ENCODE assay signal across 17 cellular contexts in the genomic region with DNA sequence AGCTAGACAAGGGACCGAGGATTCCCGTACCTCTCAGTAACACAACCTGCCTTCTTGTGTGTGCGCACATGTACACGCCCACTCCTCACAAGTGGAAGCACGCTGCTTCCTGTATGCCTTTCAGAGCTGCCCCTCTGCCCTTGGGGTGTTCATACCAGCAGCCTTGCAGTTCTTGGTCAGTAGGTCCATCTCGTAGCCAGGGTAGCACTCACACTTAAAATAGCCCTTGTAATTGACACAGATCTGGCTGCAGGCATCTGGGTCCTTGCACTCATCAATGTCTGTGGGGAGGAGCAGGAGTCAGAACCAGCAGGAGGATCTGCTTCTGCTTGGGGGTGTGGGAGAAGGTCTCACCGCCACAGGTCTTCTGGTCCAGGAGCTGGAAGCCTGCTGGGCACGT. TPM values are rescaled to one million over a fixed set of nuclear protein-coding genes. Genes with fewer than 3 reads are reported as not detected.
DNase-seq lines count a peak whose midpoint lies in the region; ATAC-seq and TF ChIP-seq lines count a peak whose summit lies in the region.
"Had no signal": no experiment of that assay in that cellular context is flagged by ENCODE, and none has a peak within 500 bp of the region (broad histone marks: within the 10 kb centered on the region; RNA-seq: fewer than 3 reads in every experiment).

No MANE protein-coding gene starts in this region.

- H3K27me3 Mint-ChIP-seq in activated naive CD4-positive, alpha-beta T cell treated with anti-CD3 and anti-CD28 coated beads, Interleukin-2, amount 50 U/mL, for 24 hours: no peaks in the 10 kb centered on the region
- no peaks in the 10 kb centered on the region for H3K27me3 Mint-ChIP-seq in endodermal cell (ENCODE audit: insufficient read depth)
- H3K27me3 Mint-ChIP-seq: CD4-positive, alpha-beta memory T cell; IgD-negative memory B cell had no signal

- TF ChIP-seq CTCF in IMR-90 (conservative IDR thresholded peaks at IDR 0.05; ENCODE audit: low read depth, low read length): no peak
- TF ChIP-seq CTCF in endodermal cell (conservative IDR thresholded peaks at IDR 0.05): no peak

- H3K4me1 Mint-ChIP-seq in activated naive CD4-positive, alpha-beta T cell treated with anti-CD3 and anti-CD28 coated beads, Interleukin-2, amount 50 U/mL, for 24 hours: no peaks in the 10 kb centered on the region
- H3K4me1 Mint-ChIP-seq in endodermal cell: no peaks in the 10 kb centered on the region
- H3K4me1 Mint-ChIP-seq: CD4-positive, alpha-beta memory T cell had no signal

- no peak overlapping the region for H2BK5ac ChIP-seq in IMR-90 (ENCODE audit: low read depth, low read length, poor library complexity, severe bottlenecking)

- no peak overlapping the region for H3K14ac ChIP-seq in IMR-90 (replicated peaks; ENCODE audit: low read depth, low read length)

- H2AFZ ChIP-seq in IMR-90 (replicated peaks; ENCODE audit: low read length, poor library complexity): no peak overlapping the region
- H2AFZ ChIP-seq: GM23248 had no signal

- no peak for TF ChIP-seq POLR2A in IMR-90 (IDR thresholded peaks at IDR 0.05; ENCODE audit: low read depth, low read length)

- in situ Hi-C loops in IMR-90 (cut with MboI; ENCODE audit: low sequenced_read_pairs): no loop called here

- no peak overlapping the region for H3K4me3 ChIP-seq in IMR-90 (ENCODE audit: insufficient read depth, low read depth, low read length)
- H3K4me3 ChIP-seq in endodermal cell (ENCODE audit: low read length): no peak overlapping the region
- H3K4me3 ChIP-seq: BLaER1, GM23248, HAP-1 had no signal

- POLR2A ChIA-PET in IMR-90 (lab: Charles Lee; ENCODE audit: unreplicated experiment): no interaction called here

- intact Hi-C loops in IMR-90 (cut with micrococcal nuclease) (no loop called here), posterior vena cava (cut with DNase I) (no loop called here)

- no peaks in the 10 kb centered on the region for H4K20me1 ChIP-seq in IMR-90 (ENCODE audit: insufficient read depth, low read length)

- H3K4ac ChIP-seq in IMR-90 (ENCODE audit: low read depth, low read length): no peak overlapping the region

- TF ChIP-seq RAD21 in IMR-90 (IDR thresholded peaks at IDR 0.05; ENCODE audit: low read length): no peak

- peak overlapping the region; percentile 50 for H2AK9ac ChIP-seq in IMR-90 (replicated peaks; ENCODE audit: low read depth, low read length, poor library complexity)

- H3K4me2 ChIP-seq in IMR-90 (ENCODE audit: low read depth, low read length): no peak overlapping the region
- H3K4me2 ChIP-seq: BLaER1 had no signal

- H3K79me1 ChIP-seq in IMR-90 (ENCODE audit: low read depth in 1 of 2, low read length in 2 of 2): no peaks in the 10 kb centered on the region

- ATAC-seq in IMR-90 (ENCODE audit: low read depth): no peak
- no peak for ATAC-seq in HG02588 (IDR thresholded peaks at IDR 0.05; ENCODE audit: unreplicated experiment)
- no peak for ATAC-seq in HG03280 (IDR thresholded peaks at IDR 0.05; ENCODE audit: unreplicated experiment)

- H4K5ac ChIP-seq in IMR-90 (ENCODE audit: low read depth, low read length): no peak overlapping the region

- no peak for DNase-seq in activated naive CD4-positive, alpha-beta T cell treated with Interleukin-2 at 50 U/mL for 16 hours
- DNase-seq in IMR-90 (no peak), endodermal cell (no peak), posterior vena cava (ENCODE audit: low spot score) (peak; percentile 14), DMS153 (lab: John Stamatoyannopoulos, UW) (no peak)
- DNase-seq: 8988T; CD4-positive, alpha-beta memory T cell; DMS79 treated with DMSO at 0.1 percent for 48 hours; GF-D8; GM23248 had no signal

- H2BK15ac ChIP-seq in IMR-90 (ENCODE audit: low read depth, low read length): no peak overlapping the region

- CTCF ChIA-PET in IMR-90 (lab: Yijun Ruan, JAX): interaction anchor here (0.5 kb wide), 1 partner anchor 805 kb away, joined by 4 read pairs; no protein-coding TSS in a partner anchor

- H2BK120ac ChIP-seq in IMR-90 (ENCODE audit: low read depth, low read length): no peak overlapping the region

- no peaks in the 10 kb centered on the region for H3K4me1 ChIP-seq in IMR-90 (ENCODE audit: control insufficient read depth, insufficient read depth, low read length)
- no peaks in the 10 kb centered on the region for H3K4me1 ChIP-seq in endodermal cell (ENCODE audit: control insufficient read depth, insufficient read depth, low read length)
- H3K4me1 ChIP-seq: BLaER1, HAP-1 had no signal

- H3K27me3 ChIP-seq in IMR-90 (ENCODE audit: control insufficient read depth, insufficient read depth, low read length): no peaks in the 10 kb centered on the region
- H3K27me3 ChIP-seq in endodermal cell (ENCODE audit: control insufficient read depth, insufficient read depth, low read length, poor library complexity, severe bottlenecking): no peaks in the 10 kb centered on the region
- H3K27me3 ChIP-seq: BLaER1 had no signal

- H3K36me3 ChIP-seq in IMR-90 (ENCODE audit: control insufficient read depth, insufficient read depth, low read length): peaks cover 4% of the 10 kb centered on the region; the same call in 1 of the 2 replicates
- peaks cover 31% of the 10 kb centered on the region for H3K36me3 ChIP-seq in endodermal cell (ENCODE audit: control insufficient read depth, insufficient read depth, low read length)

- H4K8ac ChIP-seq in IMR-90 (ENCODE audit: low read depth in 2 of 2, low read length in 2 of 2): no peak overlapping the region

- no peaks in the 10 kb centered on the region for H3K9me3 Mint-ChIP-seq in activated naive CD4-positive, alpha-beta T cell treated with anti-CD3 and anti-CD28 coated beads, Interleukin-2, amount 50 U/mL, for 24 hours
- H3K9me3 Mint-ChIP-seq in endodermal cell: no peaks in the 10 kb centered on the region
- H3K9me3 Mint-ChIP-seq: CD14-positive monocyte; CD4-positive, alpha-beta memory T cell; IgD-negative memory B cell had no signal

- H3K18ac ChIP-seq in IMR-90 (ENCODE audit: low read depth, low read length): no peak overlapping the region

- H2AK5ac ChIP-seq in IMR-90 (ENCODE audit: low read depth, low read length): no peak overlapping the region

- H3K9me1 ChIP-seq in IMR-90 (ENCODE audit: insufficient read depth, low read length): 0 out of 2 replicates have a peak, but pooled peaks cover under 1% of the 10 kb centered on the region

- H3K9ac ChIP-seq in IMR-90 (ENCODE audit: low read depth, low read length): no peak overlapping the region
- H3K9ac ChIP-seq in endodermal cell (ENCODE audit: extremely low read depth, low read length, poor library complexity, severe bottlenecking): no peak overlapping the region
- H3K9ac ChIP-seq: BLaER1, GM23248 had no signal

- H3K27ac ChIP-seq in IMR-90 (ENCODE audit: insufficient read depth, low read length) (no peak overlapping the region), endodermal cell (ENCODE audit: low read depth, low read length) (no peak overlapping the region)
- H3K27ac ChIP-seq: BLaER1, GM23248 had no signal

- no TSS peak for BruUV-seq in IMR-90 (replicated peaks; lab: Mats Ljungman, UMichigan)

- H3K9me3 ChIP-seq in IMR-90 (ENCODE audit: control insufficient read depth, insufficient read depth, low read length): no peaks in the 10 kb centered on the region
- H3K9me3 ChIP-seq in endodermal cell (ENCODE audit: control insufficient read depth, low read length): no peaks in the 10 kb centered on the region
- H3K9me3 ChIP-seq: BLaER1, HAP-1 had no signal

- no peak overlapping the region for H4K91ac ChIP-seq in IMR-90 (ENCODE audit: insufficient read depth, low read depth, low read length)

- H3K4me3 Mint-ChIP-seq in activated naive CD4-positive, alpha-beta T cell treated with anti-CD3 and anti-CD28 coated beads, Interleukin-2, amount 50 U/mL, for 24 hours: no peak overlapping the region
- H3K4me3 Mint-ChIP-seq in endodermal cell: no peak overlapping the region
- H3K4me3 Mint-ChIP-seq: CD14-positive monocyte; CD4-positive, alpha-beta memory T cell; IgD-negative memory B cell had no signal

- H3K23ac ChIP-seq in IMR-90 (ENCODE audit: low read depth, low read length): no peak overlapping the region

- 92% methylated on average over 5 of the region's 8 CpGs; no CpG with 5 or more reads in 1 of the 2 experiments for WGBS in IMR-90 (ENCODE audit: extremely low coverage in 2 of 2, insufficient read length in 1 of 2), 2 experiments
- 95 to 98% methylated on average over 6 to 8 of the region's 8 CpGs for WGBS in endodermal cell (ENCODE audit: insufficient coverage in 1 of 2, insufficient read length in 1 of 2), 2 experiments

- no peak overlapping the region for H3K56ac ChIP-seq in IMR-90 (ENCODE audit: extremely low read depth, insufficient read depth, low read length)

- no peak overlapping the region for H2BK20ac ChIP-seq in IMR-90 (ENCODE audit: low read depth, low read length)

- H3K27ac Mint-ChIP-seq in activated naive CD4-positive, alpha-beta T cell treated with anti-CD3 and anti-CD28 coated beads, Interleukin-2, amount 50 U/mL, for 24 hours: peak overlapping the region; percentile 60
- peak overlapping the region; percentile 5 for H3K27ac Mint-ChIP-seq in endodermal cell
- H3K27ac Mint-ChIP-seq: CD4-positive, alpha-beta memory T cell; IgD-negative memory B cell had no signal

- dilution Hi-C loops in IMR-90 (cut with HindIII; ENCODE audit: low sequenced_read_pairs, unreplicated experiment): no loop called here

- H3K36me3 Mint-ChIP-seq in activated naive CD4-positive, alpha-beta T cell treated with anti-CD3 and anti-CD28 coated beads, Interleukin-2, amount 50 U/mL, for 24 hours: peaks cover 12% of the 10 kb centered on the region
- H3K36me3 Mint-ChIP-seq in endodermal cell (ENCODE audit: low read depth): peaks cover 50% of the 10 kb centered on the region
- H3K36me3 Mint-ChIP-seq: IgD-negative memory B cell had no signal

RNA-seq across cellular contexts. Expression of gene MAGOH, which starts 32.6 kb away (rescaled TPM):
- 3.8 and 26.4 TPM in 2 replicates for total RNA-seq in IMR-90 (2012; rRNA removed)
- 19.0 and 26.3 TPM in 2 replicates for polyA plus RNA-seq in IMR-90 (2012; rRNA removed)
- 2.2 and 3.2 TPM in 2 replicates for polyA plus RNA-seq in IMR-90 (2012; cell fraction: cytosol; rRNA removed)
- 0.38 and 5.7 TPM in 2 replicates for polyA plus RNA-seq in IMR-90 (2012; cell fraction: nucleus; rRNA removed; ENCODE audit: low replicate concordance)
- total RNA-seq in endodermal cell: 10 to 100 TPM; 59.1 to 74.7 TPM
- polyA plus RNA-seq in endodermal cell (2013, experiment 1 of 2): 96.3 TPM
- polyA plus RNA-seq in endodermal cell (2013, experiment 2 of 2): 78.8 TPM
- 10 to 100 TPM; 24.0 to 32.2 TPM for total RNA-seq in posterior vena cava

RNA-seq across cellular contexts. Expression of gene CZIB, which starts 50.4 kb away (rescaled TPM):
- 37.5 and 41.0 TPM in 2 replicates for total RNA-seq in IMR-90 (2012; rRNA removed)
- 55.5 and 58.9 TPM in 2 replicates for polyA plus RNA-seq in IMR-90 (2012; rRNA removed)
- polyA plus RNA-seq in IMR-90 (2012; cell fraction: cytosol; rRNA removed): 29.8 and 38.7 TPM in 2 replicates
- 40.0 and 112 TPM in 2 replicates for polyA plus RNA-seq in IMR-90 (2012; cell fraction: nucleus; rRNA removed; ENCODE audit: low replicate concordance)
- 10 to 100 TPM; 64.4 to 74.2 TPM for total RNA-seq in endodermal cell
- 74.3 TPM for polyA plus RNA-seq in endodermal cell (2013, experiment 1 of 2)
- 62.1 TPM for polyA plus RNA-seq in endodermal cell (2013, experiment 2 of 2)
- 10 to 100 TPM; 49.4 to 72.5 TPM for total RNA-seq in posterior vena cava

RNA-seq across cellular contexts. Expression of gene LRP8, which starts 57.0 kb away (rescaled TPM):
- total RNA-seq in IMR-90 (2012; rRNA removed) (11.1 and 12.0 TPM in 2 replicates), endodermal cell (10 to 100 TPM; 29.1 to 39.6 TPM), posterior vena cava (1 to 10 TPM; 5.7 to 7.2 TPM)
- 12.1 and 12.6 TPM in 2 replicates for polyA plus RNA-seq in IMR-90 (2012; rRNA removed)
- polyA plus RNA-seq in IMR-90 (2012; cell fraction: cytosol; rRNA removed): 5.9 and 7.7 TPM in 2 replicates
- polyA plus RNA-seq in IMR-90 (2012; cell fraction: nucleus; rRNA removed; ENCODE audit: low replicate concordance): 40.5 and 54.0 TPM in 2 replicates
- 35.6 TPM for polyA plus RNA-seq in endodermal cell (2013, experiment 1 of 2)
- polyA plus RNA-seq in endodermal cell (2013, experiment 2 of 2): 29.0 TPM
